Comparison of ENCODE assay signal across 1 cellular context in the genomic region with DNA sequence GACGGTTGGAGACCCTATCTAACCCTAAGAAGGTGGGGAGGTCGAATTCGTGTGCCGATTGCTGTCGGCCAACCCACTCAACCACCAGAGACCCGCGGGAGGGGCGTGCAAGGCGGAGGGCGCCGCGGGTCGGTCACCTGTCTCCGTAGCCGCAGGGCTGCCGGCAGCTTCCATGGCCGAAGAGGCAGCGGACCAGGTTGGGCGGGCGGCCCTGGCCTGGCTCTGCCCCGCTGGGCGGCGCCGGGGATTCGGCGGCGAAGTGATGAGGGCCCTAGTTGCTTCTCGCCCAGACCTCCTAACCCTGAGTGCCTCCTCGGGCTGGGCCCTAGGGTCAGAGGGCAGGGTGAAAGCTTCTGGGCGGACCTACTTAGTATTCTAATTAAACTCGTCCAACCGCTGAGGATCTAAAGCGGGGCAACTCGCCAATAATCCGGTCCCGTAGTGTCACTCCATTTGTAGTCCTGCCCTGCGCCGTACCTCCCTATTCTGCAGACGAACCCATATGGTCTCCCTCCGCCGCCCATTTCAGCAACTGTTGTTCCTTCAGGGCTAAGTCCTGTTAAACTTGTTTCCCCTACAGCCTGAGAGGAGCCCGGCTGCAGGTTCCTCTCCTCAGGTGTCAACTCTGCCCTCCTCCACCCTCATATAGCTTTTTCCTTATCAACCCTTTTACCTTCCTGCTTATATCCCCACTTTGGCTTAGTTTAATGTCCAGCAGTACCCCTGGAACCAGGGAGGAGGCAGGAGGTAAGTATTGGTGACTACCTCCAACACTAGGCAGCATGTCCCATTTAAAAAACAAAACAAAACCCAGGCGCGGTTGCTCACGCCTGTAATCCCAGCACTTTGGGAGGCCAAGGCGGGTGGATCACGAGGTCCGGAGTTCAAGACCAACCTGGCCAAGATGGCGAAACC.
TF ChIP-seq lines count a peak whose summit lies in the region.

Gene PYM1 (minus strand): TSS at position 307 of the 915 bp plus-strand sequence. CDS start 133 bp downstream, at position 174.

TF ChIP-seq in HEK293, 187 proteins besides CTCF, POLR2A, EP300 and RAD21 (continued from another document and continues in another):
- TF ChIP-seq, protein P1, sequence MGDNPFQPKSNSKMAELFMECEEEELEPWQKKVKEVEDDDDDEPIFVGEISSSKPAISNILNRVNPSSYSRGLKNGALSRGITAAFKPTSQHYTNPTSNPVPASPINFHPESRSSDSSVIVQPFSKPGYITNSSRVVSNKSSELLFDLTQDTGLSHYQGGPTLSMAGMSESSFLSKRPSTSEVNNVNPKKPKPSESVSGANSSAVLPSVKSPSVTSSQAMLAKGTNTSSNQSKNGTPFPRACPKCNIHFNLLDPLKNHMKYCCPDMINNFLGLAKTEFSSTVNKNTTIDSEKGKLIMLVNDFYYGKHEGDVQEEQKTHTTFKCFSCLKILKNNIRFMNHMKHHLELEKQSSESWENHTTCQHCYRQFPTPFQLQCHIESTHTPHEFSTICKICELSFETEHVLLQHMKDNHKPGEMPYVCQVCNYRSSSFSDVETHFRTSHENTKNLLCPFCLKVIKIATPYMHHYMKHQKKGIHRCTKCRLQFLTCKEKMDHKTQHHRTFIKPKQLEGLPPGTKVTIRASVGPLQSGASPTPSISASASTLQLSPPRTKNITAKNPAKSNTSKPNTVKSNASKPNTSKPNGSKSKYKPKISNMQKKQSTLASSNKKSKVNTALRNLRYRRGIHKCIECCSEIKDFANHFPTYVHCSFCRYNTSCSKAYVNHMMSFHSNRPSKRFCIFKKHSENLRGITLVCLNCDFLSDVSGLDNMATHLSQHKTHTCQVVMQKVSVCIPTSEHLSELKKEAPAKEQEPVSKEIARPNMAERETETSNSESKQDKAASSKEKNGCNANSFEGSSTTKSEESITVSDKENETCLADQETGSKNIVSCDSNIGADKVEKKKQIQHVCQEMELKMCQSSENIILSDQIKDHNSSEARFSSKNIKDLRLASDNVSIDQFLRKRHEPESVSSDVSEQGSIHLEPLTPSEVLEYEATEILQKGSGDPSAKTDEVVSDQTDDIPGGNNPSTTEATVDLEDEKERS (tag by site-specific recombination; IDR thresholded peaks at IDR 0.05): no peak
- TF ChIP-seq GLIS1 (tag by site-specific recombination; IDR thresholded peaks at IDR 0.05) (no peak), ZNF843 (tag by site-specific recombination; IDR thresholded peaks at IDR 0.05) (no peak; the same call in 1 of the 2 replicates), ZNF561 (tag by site-specific recombination; IDR thresholded peaks at IDR 0.05; ENCODE audit: borderline replicate concordance) (peak; percentile 34; the same call in 1 of the 2 replicates), ZNF391 (tag by site-specific recombination; IDR thresholded peaks at IDR 0.05; ENCODE audit: borderline replicate concordance, low read depth) (no peak), GLI2 (tag by site-specific recombination; IDR thresholded peaks at IDR 0.05; ENCODE audit: borderline replicate concordance, low read depth) (no peak), ZNF610 (tag by site-specific recombination; IDR thresholded peaks at IDR 0.05; ENCODE audit: borderline replicate concordance) (no peak), ZNF324 (tag by site-specific recombination; IDR thresholded peaks at IDR 0.05) (peak; percentile 41), KLF8 (tag by site-specific recombination; IDR thresholded peaks at IDR 0.05) (peak; percentile 45; the same call in 1 of the 2 replicates), ZNF692 (tag by site-specific recombination; IDR thresholded peaks at IDR 0.05) (0 out of 2 replicates have a peak, but pooled peaks have one; percentile 19), GLIS2 (tag by site-specific recombination; IDR thresholded peaks at IDR 0.05) (peak; percentile 17; the same call in 1 of the 2 replicates), ZNF23 (tag by site-specific recombination; IDR thresholded peaks at IDR 0.05; ENCODE audit: borderline replicate concordance) (no peak), ZNF404 (tag by site-specific recombination; IDR thresholded peaks at IDR 0.05) (no peak), ZFHX2 (tag by site-specific recombination; conservative IDR thresholded peaks at IDR 0.05) (no peak), ZNF112 (tag by site-specific recombination; IDR thresholded peaks at IDR 0.05) (no peak), TRIM28 (IDR thresholded peaks at IDR 0.05; ENCODE audit: borderline replicate concordance, low read length) (no peak), ZIC2 (tag by site-specific recombination; IDR thresholded peaks at IDR 0.05) (no peak), ZNF600 (tag by site-specific recombination; IDR thresholded peaks at IDR 0.05) (peak; percentile 57; the same call in 1 of the 2 replicates), ZBTB17 (tag by site-specific recombination; IDR thresholded peaks at IDR 0.05) (peak; percentile 53; the same call in 1 of the 2 replicates), ZNF398 (tag by site-specific recombination; IDR thresholded peaks at IDR 0.05) (no peak), WT1 (tag by site-specific recombination; IDR thresholded peaks at IDR 0.05) (no peak), ZNF792 (tag by site-specific recombination; IDR thresholded peaks at IDR 0.05) (0 out of 2 replicates have a peak, but pooled peaks have one; percentile 31), INSM2 (tag by site-specific recombination; IDR thresholded peaks at IDR 0.05) (no peak), ELK4 (IDR thresholded peaks at IDR 0.05; ENCODE audit: borderline replicate concordance, low read depth, low read length) (no peak), GLI4 (tag by site-specific recombination; IDR thresholded peaks at IDR 0.05) (no peak), BCL11B (tag by site-specific recombination; IDR thresholded peaks at IDR 0.05; ENCODE audit: low read depth) (no peak), KLF10 (tag by site-specific recombination; IDR thresholded peaks at IDR 0.05) (no peak), ZBTB10 (tag by site-specific recombination; IDR thresholded peaks at IDR 0.05) (no peak), ZFP3 (tag by site-specific recombination; IDR thresholded peaks at IDR 0.05; ENCODE audit: low read depth) (no peak), ZNF555 (tag by site-specific recombination; conservative IDR thresholded peaks at IDR 0.05) (no peak), ATF2 (tag by site-specific recombination; IDR thresholded peaks at IDR 0.05; ENCODE audit: low read depth) (no peak), ZNF658 (tag by site-specific recombination; IDR thresholded peaks at IDR 0.05) (no peak), ZNF837 (tag by site-specific recombination; IDR thresholded peaks at IDR 0.05) (no peak), ZNF548 (tag by site-specific recombination; IDR thresholded peaks at IDR 0.05) (no peak), MZF1 (tag by site-specific recombination; IDR thresholded peaks at IDR 0.05; ENCODE audit: borderline replicate concordance) (no peak), ZNF560 (tag by site-specific recombination; IDR thresholded peaks at IDR 0.05; ENCODE audit: borderline replicate concordance) (no peak), ZNF221 (tag by site-specific recombination; IDR thresholded peaks at IDR 0.05; ENCODE audit: borderline replicate concordance) (no peak), ZNF416 (tag by site-specific recombination; IDR thresholded peaks at IDR 0.05) (no peak), ZNF660 (tag by site-specific recombination; IDR thresholded peaks at IDR 0.05) (peak; percentile 32; the same call in 1 of the 2 replicates), YY2 (tag by site-specific recombination; IDR thresholded peaks at IDR 0.05) (no peak), ZFP37 (tag by site-specific recombination; IDR thresholded peaks at IDR 0.05) (peak; percentile 73; the same call in 1 of the 2 replicates), ZBTB26 (tag by site-specific recombination; optimal IDR thresholded peaks at IDR 0.05) (no peak), ZNF76 (tag by site-specific recombination; IDR thresholded peaks at IDR 0.05; ENCODE audit: borderline replicate concordance, low read depth) (no peak)
- TF ChIP-seq, protein P2, sequence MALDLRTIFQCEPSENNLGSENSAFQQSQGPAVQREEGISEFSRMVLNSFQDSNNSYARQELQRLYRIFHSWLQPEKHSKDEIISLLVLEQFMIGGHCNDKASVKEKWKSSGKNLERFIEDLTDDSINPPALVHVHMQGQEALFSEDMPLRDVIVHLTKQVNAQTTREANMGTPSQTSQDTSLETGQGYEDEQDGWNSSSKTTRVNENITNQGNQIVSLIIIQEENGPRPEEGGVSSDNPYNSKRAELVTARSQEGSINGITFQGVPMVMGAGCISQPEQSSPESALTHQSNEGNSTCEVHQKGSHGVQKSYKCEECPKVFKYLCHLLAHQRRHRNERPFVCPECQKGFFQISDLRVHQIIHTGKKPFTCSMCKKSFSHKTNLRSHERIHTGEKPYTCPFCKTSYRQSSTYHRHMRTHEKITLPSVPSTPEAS (tag by site-specific recombination; IDR thresholded peaks at IDR 0.05): no peak
